ENCODE assay signal across 21 cellular contexts in genomic region chr3:52396011-52396906, GRCh38. TPM values are rescaled to one million over a fixed set of nuclear protein-coding genes. Genes with fewer than 3 reads are reported as not detected.
"Had no signal": no experiment of that assay in that cellular context is flagged by ENCODE, and none has a peak within 500 bp of the region (broad histone marks: within the 10 kb centered on the region; RNA-seq: fewer than 3 reads in every experiment).

No MANE protein-coding gene starts in this region.

- DNase-seq: activated CD4-positive, alpha-beta T cell treated with anti-CD3 and anti-CD28 coated beads, Interleukin-2, amount 10 ng/mL, durations not matched to agents 7 days and 5 days; activated CD8-positive, alpha-beta T cell treated with anti-CD3 and anti-CD28 coated beads, Interleukin-2, amount 10 ng/mL, durations not matched to agents 7 days and 5 days; activated gamma-delta T cell; activated T-cell treated with anti-CD3 and anti-CD28 coated beads, Interleukin-2, amount 50 U/mL, for 4 hours; adrenal gland; effector memory CD4-positive, alpha-beta T cell; mammary epithelial cell; midbrain; stimulated activated CD4-positive, alpha-beta T cell treated with anti-CD3 and anti-CD28 coated beads, Interleukin-2, amount 100 ng/mL, for 24 hours; stimulated activated naive CD8-positive, alpha-beta T cell treated with anti-CD3 and anti-CD28 coated beads, Interleukin-15, Interleukin-2, amounts not matched to agents 100 U/mL and 50 U/mL, for 24 hours; uterus had no signal

- H3K4me3 ChIP-seq: adrenal gland, hepatocyte, ovary, tibial nerve, uterus had no signal

- FAIRE-seq: bronchial epithelial cell, islet of Langerhans had no signal

- H3K27me3 ChIP-seq: adrenal gland, hepatocyte, ovary, tibial nerve, uterus had no signal

- H3K9me3 ChIP-seq: adrenal gland, ovary, tibial nerve, uterus had no signal

- H3K27ac ChIP-seq: adrenal gland, hepatocyte, ovary, tibial nerve, uterus had no signal

- H3K36me3 ChIP-seq: ovary, uterus had no signal

- ATAC-seq: activated CD4-positive, CD25-positive, alpha-beta regulatory T cell treated with anti-CD3 and anti-CD28 coated beads, Interleukin-2, amount 50 U/mL, for 24 hours; activated CD8-positive, alpha-beta T cell treated with anti-CD3 and anti-CD28 coated beads, Interleukin-2, amount 10 ng/mL, durations not matched to agents 7 days and 5 days; activated naive CD4-positive, alpha-beta T cell treated with anti-CD3 and anti-CD28 coated beads, Interleukin-2, amount 50 U/mL, for 72 hours; activated T-cell treated with anti-CD3 and anti-CD28 coated beads, Interleukin-2, amount 50 U/mL, for 4 hours; stimulated activated naive CD8-positive, alpha-beta T cell treated with anti-CD3 and anti-CD28 coated beads, Interleukin-15, Interleukin-2, amounts not matched to agents 100 U/mL and 50 U/mL, for 24 hours had no signal

- H3K4me1 ChIP-seq: tibial nerve, uterus had no signal

RNA-seq across cellular contexts. Expression of gene SEMA3G, which starts 48.6 kb away (rescaled TPM):
- total RNA-seq: fibroblast of villous mesenchyme; T-helper 1 cell treated with Interleukin-12 subunit alpha and Interleukin-12 subunit beta and Interleukin-4 antibody, amounts not matched to agents 30 ng/mL and 1 ng/mL, for 36 hours had no signal

RNA-seq across cellular contexts. Expression of gene TNNC1, which starts 57.6 kb away (rescaled TPM):
- total RNA-seq: neural crest cell had no signal
